ENCODE assay signal across 15 cellular contexts in the genomic region with DNA sequence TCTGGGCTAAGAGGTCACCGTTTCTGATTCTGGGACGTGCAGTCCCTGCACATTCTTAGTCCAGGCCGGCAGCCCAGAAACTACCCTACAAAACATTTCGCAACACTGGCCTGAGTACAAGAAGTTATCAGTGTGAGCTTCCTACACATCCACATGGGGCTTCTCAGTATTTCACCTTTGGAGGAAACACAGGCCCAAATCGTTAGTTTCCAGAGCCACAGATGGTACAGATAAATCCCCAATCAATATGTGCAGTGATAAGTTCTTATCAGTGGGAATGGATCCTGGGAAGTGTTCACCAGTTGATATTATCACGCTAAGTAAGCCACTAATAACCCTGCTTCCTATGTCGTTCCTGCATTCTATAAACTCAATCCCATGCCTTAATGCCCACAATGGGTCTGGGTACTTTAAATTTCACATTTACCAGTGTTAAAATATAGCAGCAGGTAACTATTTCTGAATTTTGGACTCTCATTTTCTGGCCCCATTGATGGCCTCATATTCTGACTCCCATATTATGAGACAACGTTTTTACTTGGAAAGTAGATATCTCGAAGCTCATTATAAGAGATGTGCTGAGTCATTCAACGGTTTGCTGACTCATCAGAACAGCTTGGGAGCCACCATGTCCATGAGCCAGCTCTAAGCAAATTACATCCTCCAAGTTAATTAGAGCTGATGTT.
A peak's percentile ranks its signal among the peaks of the same experiment; 100 is the strongest.
DNase-seq lines count a peak whose midpoint lies in the region; ATAC-seq and TF ChIP-seq lines count a peak whose summit lies in the region.
"Had no signal": no experiment of that assay in that cellular context is flagged by ENCODE, and none has a peak within 500 bp of the region (broad histone marks: within the 10 kb centered on the region; RNA-seq: fewer than 3 reads in every experiment).

No MANE protein-coding gene starts in this region.

- no peaks in the 10 kb centered on the region for H4K20me1 ChIP-seq in SK-N-SH (ENCODE audit: insufficient read depth)
- H4K20me1 ChIP-seq: BLaER1 treated with 17β-estradiol and CSF1 and Interleukin-3, amounts not matched to agents 10 nM and 100 nM had no signal

- H3K4me3 ChIP-seq in SK-N-SH (ENCODE audit: low read depth in 2 of 2, low read length in 1 of 2) = no peak overlapping the region
- no peak overlapping the region for H3K4me3 ChIP-seq in gastroesophageal sphincter
- no peak overlapping the region for H3K4me3 ChIP-seq in spleen
- H3K4me3 ChIP-seq: ascending aorta; BLaER1 treated with 17β-estradiol and CSF1 and Interleukin-3, amounts not matched to agents 10 nM and 100 nM; stomach had no signal

- no peaks in the 10 kb centered on the region for H3F3A ChIP-seq in SK-N-SH (replicated peaks; ENCODE audit: insufficient read depth)

- H2AFZ ChIP-seq in SK-N-SH (ENCODE audit: low read depth) = no peak overlapping the region

- ATAC-seq in gastroesophageal sphincter (peak; percentile 77), omental fat pad (ENCODE audit: low FRiP score) (peak; percentile 84)
- ATAC-seq: T-cell had no signal

- no peaks in the 10 kb centered on the region for H3K36me3 ChIP-seq in SK-N-SH (replicated peaks in 1 of 2; ENCODE audit: control insufficient read depth in 1 of 2, insufficient read depth in 2 of 2, low read length in 1 of 2)
- no peaks in the 10 kb centered on the region for H3K36me3 ChIP-seq in gastroesophageal sphincter
- no peaks in the 10 kb centered on the region for H3K36me3 ChIP-seq in spleen
- H3K36me3 ChIP-seq: ascending aorta; BLaER1 treated with 17β-estradiol and CSF1 and Interleukin-3, amounts not matched to agents 10 nM and 100 nM; stomach had no signal

- H3K9me2 ChIP-seq in SK-N-SH = no peaks in the 10 kb centered on the region

- H3K4me1 ChIP-seq in SK-N-SH (ENCODE audit: control insufficient read depth in 1 of 2, insufficient read depth in 2 of 2, low read depth in 1 of 2, low read length in 1 of 2) (no peaks in the 10 kb centered on the region; a peak in 1 of 4 replicates), gastroesophageal sphincter (no peaks in the 10 kb centered on the region), spleen (no peaks in the 10 kb centered on the region)
- H3K4me1 ChIP-seq: ascending aorta, stomach had no signal

- TF ChIP-seq CTCF in SK-N-SH (IDR thresholded peaks at IDR 0.05) (no peak), gastroesophageal sphincter (IDR thresholded peaks at IDR 0.05) (no peak), omental fat pad (IDR thresholded peaks at IDR 0.05) (no peak), spleen (IDR thresholded peaks at IDR 0.05 in 8 of 11, conservative IDR thresholded peaks at IDR 0.05 in 3 of 11) (no peak)

- TF ChIP-seq POLR2A in gastroesophageal sphincter (IDR thresholded peaks at IDR 0.05) (no peak), spleen (IDR thresholded peaks at IDR 0.05) (no peak)

- POLR2A ChIA-PET in SK-N-SH (lab: Yijun Ruan, JAX) = no interaction called here

- TF ChIP-seq EP300 in SK-N-SH (IDR thresholded peaks at IDR 0.05; ENCODE audit: borderline replicate concordance in 1 of 2, low read depth in 1 of 2, low read length in 1 of 2) = peak in 1 of 2 experiments; percentile 18; a peak in 1 of 4 replicates
- TF ChIP-seq EP300 in gastroesophageal sphincter (IDR thresholded peaks at IDR 0.05) = no peak

- H3K27ac ChIP-seq in SK-N-SH (ENCODE audit: low read depth in 2 of 2, low read length in 1 of 2) = no peak overlapping the region
- H3K27ac ChIP-seq in gastroesophageal sphincter = no peak overlapping the region
- no peak overlapping the region for H3K27ac ChIP-seq in spleen
- H3K27ac ChIP-seq: ascending aorta; BLaER1 treated with 17β-estradiol and CSF1 and Interleukin-3, amounts not matched to agents 10 nM and 100 nM; stomach had no signal

- H3K27me3 ChIP-seq in SK-N-SH (ENCODE audit: insufficient read depth) = no peaks in the 10 kb centered on the region
- no peaks in the 10 kb centered on the region for H3K27me3 ChIP-seq in gastroesophageal sphincter
- peaks cover 0 to 3% (median 0%) of the 10 kb centered on the region in 7 donors for H3K27me3 ChIP-seq in spleen (replicated peaks in 1 of 7)
- H3K27me3 ChIP-seq: ascending aorta; BLaER1 treated with 17β-estradiol and CSF1 and Interleukin-3, amounts not matched to agents 10 nM and 100 nM; stomach had no signal

- H3K79me2 ChIP-seq in SK-N-SH (ENCODE audit: insufficient read depth) = no peaks in the 10 kb centered on the region

- DNase-seq in EH (ENCODE audit: low read depth) = peak; percentile 2
- no peak for DNase-seq in SK-N-SH
- DNase-seq in omental fat pad (ENCODE audit: low spot score) = no peak
- DNase-seq in glomerular visceral epithelial cell (ENCODE audit: extremely low spot score) = no peak
- no peak for DNase-seq in spleen
- DNase-seq in NCI-H1092 (lab: John Stamatoyannopoulos, UW) = no peak
- no peak for DNase-seq in NCI-H2171 treated with DMSO at 0.1 percent for 48 hours (lab: John Stamatoyannopoulos, UW)
- DNase-seq: activated CD4-positive, alpha-beta T cell treated with anti-CD3 and anti-CD28 coated beads, Interleukin-2, amount 10 ng/mL, durations not matched to agents 7 days and 5 days; endodermal cell; NCI-H2029; stomach; T-cell had no signal

- CTCF ChIA-PET in SK-N-SH (lab: Yijun Ruan, JAX) = interaction anchor here (1.3 kb wide), 1 partner anchor 9 kb away, joined by 6 read pairs; no protein-coding TSS in a partner anchor

- 32% methylated on average over 10 of the region's 10 CpGs for WGBS in SK-N-SH (ENCODE audit: low lambda C conversion rate)
- 74 to 85% methylated on average over 5 to 9 of the region's 10 CpGs for WGBS in gastroesophageal sphincter (ENCODE audit: low coverage in 1 of 2), 2 donors
- WGBS in spleen, 5 donors = 67 to 80% (median 69%) methylated on average over 10 of the region's 10 CpGs

- H3K9me3 ChIP-seq in SK-N-SH (no peaks in the 10 kb centered on the region), gastroesophageal sphincter (no peaks in the 10 kb centered on the region), spleen (no peaks in the 10 kb centered on the region)
- H3K9me3 ChIP-seq: ascending aorta; BLaER1 treated with 17β-estradiol and CSF1 and Interleukin-3, amounts not matched to agents 10 nM and 100 nM; stomach had no signal

- intact Hi-C loops in spleen (cut with DNase I; ENCODE audit: low total_unique reads) = no loop called here

- no peak overlapping the region for H3K4me2 ChIP-seq in SK-N-SH
- H3K4me2 ChIP-seq: BLaER1 treated with 17β-estradiol and CSF1 and Interleukin-3, amounts not matched to agents 10 nM and 100 nM had no signal

- H3K9ac ChIP-seq in SK-N-SH = no peak overlapping the region
- H3K9ac ChIP-seq: BLaER1 treated with 17β-estradiol and CSF1 and Interleukin-3, amounts not matched to agents 10 nM and 100 nM had no signal

- TF ChIP-seq RAD21 in SK-N-SH (IDR thresholded peaks at IDR 0.05; ENCODE audit: low read length) = no peak

TF ChIP-seq in SK-N-SH, 30 proteins besides CTCF, POLR2A, EP300 and RAD21:
- TF ChIP-seq POLR2AphosphoS5 (IDR thresholded peaks at IDR 0.05; ENCODE audit: low read depth, low read length) (no peak), RCOR1 (IDR thresholded peaks at IDR 0.05; ENCODE audit: low read length) (peak; percentile 38; the same call in 1 of the 2 replicates), RXRA (IDR thresholded peaks at IDR 0.05; ENCODE audit: borderline replicate concordance, low read depth) (no peak), GATA2 (CRISPR knock-in tag; IDR thresholded peaks at IDR 0.05) (peak; percentile 82), RFX5 (IDR thresholded peaks at IDR 0.05; ENCODE audit: low read length) (no peak)
